Comparison of ENCODE assay signal across 20 cellular contexts in genomic region chr6:1461736-1462135, GRCh38.
"Had no signal": no experiment of that assay in that cellular context is flagged by ENCODE, and none has a peak within 500 bp of the region (broad histone marks: within the 10 kb centered on the region; RNA-seq: fewer than 3 reads in every experiment).

No MANE protein-coding gene starts in this region.

- H3K9me3 ChIP-seq: esophagus squamous epithelium, gastroesophageal sphincter, left ventricle myocardium inferior, lower lobe of right lung, prostate gland, right lobe of liver had no signal

- H3K4me1 Mint-ChIP-seq: endodermal cell; naive thymus-derived CD4-positive, alpha-beta T cell had no signal

- H3K9ac ChIP-seq: parathyroid adenoma had no signal

- H3K79me2 ChIP-seq: parathyroid adenoma had no signal

- H3K4me3 ChIP-seq: coronary artery, esophagus squamous epithelium, gastroesophageal sphincter, left ventricle myocardium inferior, lower lobe of right lung, prostate gland, right lobe of liver had no signal

- FAIRE-seq: urothelium cell line had no signal

- H3K27ac Mint-ChIP-seq: endodermal cell; naive thymus-derived CD4-positive, alpha-beta T cell; nephron progenitor cell had no signal

- ATAC-seq: gastroesophageal sphincter; naive thymus-derived CD4-positive, alpha-beta T cell; right lobe of liver had no signal

- H3K36me3 ChIP-seq: esophagus squamous epithelium, gastroesophageal sphincter, left ventricle myocardium inferior, lower lobe of right lung, prostate gland, right lobe of liver had no signal

- DNase-seq: effector CD4-positive, alpha-beta T cell; endodermal cell; esophagus squamous epithelium; foreskin fibroblast; glutamatergic neuron; islet precursor cell; left ventricle myocardium inferior; lower lobe of right lung; naive thymus-derived CD4-positive, alpha-beta T cell; nephron progenitor cell; retina; right lobe of liver; stimulated activated CD4-positive, alpha-beta T cell treated with anti-CD3 and anti-CD28 coated beads, Interleukin-12 subunit alpha, Interleukin-12 subunit beta, amount 100 ng/mL, for 4 hours; stimulated activated naive CD4-positive, alpha-beta T cell treated with Interleukin-2 at 50 U/mL for 16 hours; trophoblast cell had no signal

- H3K27ac ChIP-seq: coronary artery, esophagus squamous epithelium, gastroesophageal sphincter, left ventricle myocardium inferior, lower lobe of right lung, parathyroid adenoma, prostate gland, right lobe of liver had no signal

- H2AFZ ChIP-seq: parathyroid adenoma had no signal

- H3K27me3 ChIP-seq: gastroesophageal sphincter, right lobe of liver had no signal

- H3K4me3 Mint-ChIP-seq: endodermal cell; naive thymus-derived CD4-positive, alpha-beta T cell; nephron progenitor cell had no signal

- H3K4me1 ChIP-seq: gastroesophageal sphincter, left ventricle myocardium inferior, lower lobe of right lung, parathyroid adenoma, prostate gland, right lobe of liver had no signal
